8 cellular contexts compared by ENCODE assay signal in genomic region chr22:46027219-46028068, GRCh38. TPM values are rescaled to one million over a fixed set of nuclear protein-coding genes. Genes with fewer than 3 reads are reported as not detected.
DNase-seq lines count a peak whose midpoint lies in the region; TF ChIP-seq lines count a peak whose summit lies in the region.
"Had no signal": no experiment of that assay in that cellular context is flagged by ENCODE, and none has a peak within 500 bp of the region (broad histone marks: within the 10 kb centered on the region; RNA-seq: fewer than 3 reads in every experiment).

No MANE protein-coding gene starts in this region.

- peak overlapping the region; percentile 35 to 76 for H3K27ac ChIP-seq in testis

- WGBS in testis, 2 donors: 7 to 24% methylated on average over 8 to 50 of the region's 89 CpGs

- DNase-seq in NT2/D1 (ENCODE audit: low read depth, low spot score) (no peak), epidermal melanocyte (ENCODE audit: insufficient read length, low spot score) (peak; percentile 77), mesothelial cell of epicardium (ENCODE audit: low spot score in 2 of 2, unreplicated experiment in 2 of 2) (no peak), testis (peak; percentile 86), NCI-H1092 treated with DMSO at 0.1 percent for 48 hours (lab: John Stamatoyannopoulos, UW) (no peak), 8988T (no peak), SIG-M5 treated with dmso at 0.1 percent for 504 hours (lab: John Stamatoyannopoulos, UW; ENCODE audit: unreplicated experiment) (no peak)

- peaks cover 61% of the 10 kb centered on the region for H3K27me3 ChIP-seq in NT2/D1 (ENCODE audit: insufficient read depth, insufficient read length)
- no peaks in the 10 kb centered on the region for H3K27me3 ChIP-seq in testis

- H3K9ac ChIP-seq in NT2/D1 (ENCODE audit: insufficient read length, low read depth): peak overlapping the region; percentile 50

- H3K27ac Mint-ChIP-seq in mesothelial cell of epicardium: peak overlapping the region; percentile 47
- H3K27ac Mint-ChIP-seq: activated naive CD4-positive, alpha-beta T cell treated with anti-CD3 and anti-CD28 coated beads, Interleukin-2, amount 50 U/mL, for 24 hours had no signal

- H3K9me3 Mint-ChIP-seq in mesothelial cell of epicardium: no peaks in the 10 kb centered on the region
- H3K9me3 Mint-ChIP-seq: activated naive CD4-positive, alpha-beta T cell treated with anti-CD3 and anti-CD28 coated beads, Interleukin-2, amount 50 U/mL, for 24 hours had no signal

- H3K36me3 Mint-ChIP-seq in mesothelial cell of epicardium: no peaks in the 10 kb centered on the region
- H3K36me3 Mint-ChIP-seq: activated naive CD4-positive, alpha-beta T cell treated with anti-CD3 and anti-CD28 coated beads, Interleukin-2, amount 50 U/mL, for 24 hours had no signal

- H3K36me3 ChIP-seq in NT2/D1 (ENCODE audit: insufficient read depth, insufficient read length, low read length) (no peaks in the 10 kb centered on the region), testis (ENCODE audit: low read depth, missing control alignments) (no peaks in the 10 kb centered on the region)

- TF ChIP-seq CTCF in mesothelial cell of epicardium (IDR thresholded peaks at IDR 0.05; ENCODE audit: unreplicated experiment) (no peak), testis (IDR thresholded peaks at IDR 0.05) (no peak)

- H3K4me1 ChIP-seq in NT2/D1 (ENCODE audit: insufficient read depth, insufficient read length) (peaks cover 15% of the 10 kb centered on the region), testis (peaks cover 12% of the 10 kb centered on the region)

- peaks cover 35% of the 10 kb centered on the region for H3K27me3 Mint-ChIP-seq in mesothelial cell of epicardium (ENCODE audit: low read depth)

- intact Hi-C loops in testis (cut with DNase I; ENCODE audit: low total_unique reads): no loop called here

- H3K9me3 ChIP-seq in NT2/D1 (ENCODE audit: insufficient read depth, low read length) (no peaks in the 10 kb centered on the region), testis (no peaks in the 10 kb centered on the region)

- H3K4me3 Mint-ChIP-seq in mesothelial cell of epicardium: peak overlapping the region; percentile 68

- peaks cover 7% of the 10 kb centered on the region for H3K4me1 Mint-ChIP-seq in mesothelial cell of epicardium

- H3K4me3 ChIP-seq in NT2/D1 (ENCODE audit: insufficient read length, low read depth): peak overlapping the region; percentile 34
- H3K4me3 ChIP-seq in testis: peak overlapping the region; percentile 42 to 44

- TF ChIP-seq POLR2A in testis (IDR thresholded peaks at IDR 0.05): no peak

RNA-seq across cellular contexts. Expression of gene WNT7B, which starts 50.5 kb away (rescaled TPM):
- total RNA-seq in mesothelial cell of epicardium (11.2 to 12.2 TPM (median 12.0 TPM) in 3 replicates), testis (1 to 10 TPM; 1.3 to 1.9 TPM)
- polyA plus RNA-seq in testis (ENCODE audit: insufficient read depth, low read depth, low replicate concordance): 0.65 TPM

Comparison
In these comparisons a context has a peak if more than half of its experiments do, and no peak if none do; other contexts are left out.
1. DNase-seq: peak in epidermal melanocyte (single experiment) and testis (single experiment); none in NT2/D1 (single experiment), mesothelial cell of epicardium (0 of 2), NCI-H1092 treated with DMSO at 0.1 percent for 48 hours (single experiment), 8988T (single experiment) and SIG-M5 treated with dmso at 0.1 percent for 504 hours (single experiment).